In the genomic region with DNA sequence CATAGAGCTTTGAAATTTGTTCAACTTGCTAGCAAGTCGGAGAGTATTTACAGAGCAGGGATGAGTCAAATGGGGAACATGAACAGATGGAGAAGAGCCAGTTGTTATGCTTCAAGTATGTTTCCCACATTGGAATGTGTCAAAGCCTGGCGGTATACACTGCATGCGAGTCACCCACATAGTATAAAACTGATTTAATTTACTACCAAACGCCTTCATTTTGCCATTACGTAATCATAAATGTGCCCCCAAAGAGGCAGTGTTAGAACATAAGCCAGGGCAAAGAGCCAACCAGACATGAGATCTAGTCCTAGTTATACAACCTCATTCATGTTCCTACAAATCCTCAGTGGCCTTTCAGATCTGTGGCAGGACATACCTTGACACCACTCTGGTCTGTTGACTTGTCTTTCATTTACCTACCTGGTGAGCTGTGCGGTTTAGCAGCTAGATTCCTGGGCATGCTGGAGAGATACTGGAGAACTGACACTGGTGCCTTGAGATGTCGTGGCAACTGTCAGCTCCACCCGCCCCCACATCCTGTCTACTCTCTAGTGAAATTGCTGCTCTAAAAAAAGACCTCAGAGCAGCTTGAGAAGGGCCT, we compare ENCODE assay signal across 9 cellular contexts. TPM values are rescaled to one million over a fixed set of nuclear protein-coding genes. Genes with fewer than 3 reads are reported as not detected.
DNase-seq lines count a peak whose midpoint lies in the region; ATAC-seq and TF ChIP-seq lines count a peak whose summit lies in the region.
"Had no signal": no experiment of that assay in that cellular context is flagged by ENCODE, and none has a peak within 500 bp of the region (broad histone marks: within the 10 kb centered on the region; RNA-seq: fewer than 3 reads in every experiment).

No MANE protein-coding gene starts in this region.

- TF ChIP-seq CTCF in GM13976 (IDR thresholded peaks at IDR 0.05; ENCODE audit: borderline replicate concordance, control extremely low read depth, extremely low read depth, insufficient read depth, missing control alignments) (no peak), colonic mucosa (IDR thresholded peaks at IDR 0.05) (no peak)

- in situ Hi-C loops in GM13976 (cut with MboI; ENCODE audit: low sequenced_read_pairs, unreplicated experiment) = no loop called here

- peak; percentile 85 for ATAC-seq in HG02678 (IDR thresholded peaks at IDR 0.05; ENCODE audit: unreplicated experiment)
- peak; percentile 87 for ATAC-seq in stimulated activated naive CD8-positive, alpha-beta T cell treated with anti-CD3 and anti-CD28 coated beads, Interleukin-15, amount 100 ng/mL, for 72 hours

- H3K27ac ChIP-seq in colonic mucosa = no peak overlapping the region
- H3K27ac ChIP-seq: vagina had no signal

- peak; percentile 14 for DNase-seq in GM13976 (ENCODE audit: low spot score)
- peak; percentile 34 for DNase-seq in UCSD-AML1 (lab: John Stamatoyannopoulos, UW; ENCODE audit: unreplicated experiment)
- DNase-seq in fibroblast of the conjunctiva (ENCODE audit: low read depth) = peak; percentile 88
- DNase-seq in stimulated activated naive CD8-positive, alpha-beta T cell treated with anti-CD3 and anti-CD28 coated beads, Interleukin-15, amount 100 ng/mL, for 72 hours = peak; percentile 35 to 36
- no peak for DNase-seq in NCI-H1417 (lab: John Stamatoyannopoulos, UW)
- DNase-seq in ureter (ENCODE audit: low spot score) = no peak
- no peak for DNase-seq in colonic mucosa

- no peaks in the 10 kb centered on the region for H3K4me1 ChIP-seq in colonic mucosa

- no peaks in the 10 kb centered on the region for H3K27me3 Mint-ChIP-seq in stimulated activated naive CD8-positive, alpha-beta T cell treated with anti-CD3 and anti-CD28 coated beads, Interleukin-15, amount 100 ng/mL, for 72 hours

- peak overlapping the region in 1 of 2 donors; percentile 42 for H3K27ac Mint-ChIP-seq in stimulated activated naive CD8-positive, alpha-beta T cell treated with anti-CD3 and anti-CD28 coated beads, Interleukin-15, amount 100 ng/mL, for 72 hours

- intact Hi-C loops in colonic mucosa (cut with DNase I) = no loop called here

- H3K36me3 ChIP-seq in colonic mucosa = no peaks in the 10 kb centered on the region
- H3K36me3 ChIP-seq: vagina had no signal

- H3K9me3 ChIP-seq in colonic mucosa = no peaks in the 10 kb centered on the region
- H3K9me3 ChIP-seq: vagina had no signal

- peaks cover 33% of the 10 kb centered on the region for H3K4me1 Mint-ChIP-seq in stimulated activated naive CD8-positive, alpha-beta T cell treated with anti-CD3 and anti-CD28 coated beads, Interleukin-15, amount 100 ng/mL, for 72 hours

- H3K9me3 Mint-ChIP-seq in stimulated activated naive CD8-positive, alpha-beta T cell treated with anti-CD3 and anti-CD28 coated beads, Interleukin-15, amount 100 ng/mL, for 72 hours = no peaks in the 10 kb centered on the region

- H3K9ac ChIP-seq in colonic mucosa (ENCODE audit: low read depth in 2 of 2, low read length in 2 of 2) = no peak overlapping the region

- no peaks in the 10 kb centered on the region for H3K27me3 ChIP-seq in colonic mucosa
- H3K27me3 ChIP-seq: vagina had no signal

- H3K4me3 Mint-ChIP-seq in stimulated activated naive CD8-positive, alpha-beta T cell treated with anti-CD3 and anti-CD28 coated beads, Interleukin-15, amount 100 ng/mL, for 72 hours = peak overlapping the region; percentile 26 to 64

- H3K4me3 ChIP-seq in colonic mucosa = no peak overlapping the region
- H3K4me3 ChIP-seq: vagina had no signal

RNA-seq across cellular contexts. Expression of a gene that starts 21.7 kb away (rescaled TPM):
- total RNA-seq in ureter (55.8 TPM), colonic mucosa (10 to 100 TPM in 1 of 2 donors, 1 to 10 TPM in 1; 5.4 to 25.2 TPM)

Comparison
In these comparisons a context has a peak if more than half of its experiments do, and no peak if none do; other contexts are left out.
1. DNase-seq: peak in GM13976 (single experiment), UCSD-AML1 (single experiment), fibroblast of the conjunctiva (single experiment) and stimulated activated naive CD8-positive, alpha-beta T cell treated with anti-CD3 and anti-CD28 coated beads, Interleukin-15, amount 100 ng/mL, for 72 hours (2 of 2); none in NCI-H1417 (0 of 3), ureter (single experiment) and colonic mucosa (single experiment).